Comparison of ENCODE assay signal across 2 cellular contexts in genomic region chr2:138476940-138477339, GRCh38.
TF ChIP-seq lines count a peak whose summit lies in the region.

No MANE protein-coding gene starts in this region.

TF ChIP-seq in A549, 52 proteins besides CTCF, POLR2A, EP300 and RAD21:
- TF ChIP-seq JUN (IDR thresholded peaks at IDR 0.05) (no peak), E2F6 (IDR thresholded peaks at IDR 0.05; ENCODE audit: borderline replicate concordance, low read depth) (no peak), MAX (IDR thresholded peaks at IDR 0.05) (no peak), CBX8 (IDR thresholded peaks at IDR 0.05) (no peak), NFE2L2 (conservative IDR thresholded peaks at IDR 0.05; ENCODE audit: low read length) (no peak), CHD4 (IDR thresholded peaks at IDR 0.05; ENCODE audit: borderline replicate concordance) (no peak), PHF8 (IDR thresholded peaks at IDR 0.05; ENCODE audit: borderline replicate concordance, low read depth) (no peak), REST (IDR thresholded peaks at IDR 0.05) (no peak), HES2 (IDR thresholded peaks at IDR 0.05) (no peak), POLR2AphosphoS2 (conservative IDR thresholded peaks at IDR 0.05; ENCODE audit: low read length) (no peak), MYC (IDR thresholded peaks at IDR 0.05; ENCODE audit: borderline replicate concordance, low read length) (no peak), HOXA7 (CRISPR knock-in tag; IDR thresholded peaks at IDR 0.05) (no peak), HOXB13 (CRISPR knock-in tag; IDR thresholded peaks at IDR 0.05; ENCODE audit: low read depth) (no peak)

TF ChIP-seq in endothelial cell of umbilical vein, 7 proteins besides CTCF, POLR2A, EP300 and RAD21:
- TF ChIP-seq FOS (IDR thresholded peaks at IDR 0.05; ENCODE audit: borderline replicate concordance, insufficient read depth, low read length) (no peak), MAX (IDR thresholded peaks at IDR 0.05; ENCODE audit: insufficient read depth, insufficient read length) (no peak), EZH2 (IDR thresholded peaks at IDR 0.05; ENCODE audit: borderline replicate concordance, low read depth, low read length, severe bottlenecking) (no peak), JUN (IDR thresholded peaks at IDR 0.05; ENCODE audit: borderline replicate concordance, insufficient read depth, insufficient read length, low read depth) (no peak), POLR2AphosphoS5 (IDR thresholded peaks at IDR 0.05; ENCODE audit: insufficient read depth, low read depth, low read length) (no peak), GATA2 (IDR thresholded peaks at IDR 0.05; ENCODE audit: insufficient read depth, insufficient read length, low read depth, low read length) (no peak), MYC (IDR thresholded peaks at IDR 0.05; ENCODE audit: low read depth, low read length) (no peak)
